Comparison of ENCODE assay signal across 16 cellular contexts in genomic region chr9:98519641-98520040, GRCh38.
DNase-seq lines count a peak whose midpoint lies in the region; ATAC-seq and TF ChIP-seq lines count a peak whose summit lies in the region.
"Had no signal": no experiment of that assay in that cellular context is flagged by ENCODE, and none has a peak within 500 bp of the region (broad histone marks: within the 10 kb centered on the region; RNA-seq: fewer than 3 reads in every experiment).

No MANE protein-coding gene starts in this region.

- in situ Hi-C loops in GM23248 (cut with MboI): no loop called here

- no peaks in the 10 kb centered on the region for H3K79me2 ChIP-seq in GM23248 (ENCODE audit: insufficient read depth)

- DNase-seq in GM23248 (no peak), NCI-H69 (lab: John Stamatoyannopoulos, UW) (peak; percentile 39), dorsolateral prefrontal cortex (no peak), NCI-H510A (lab: John Stamatoyannopoulos, UW) (no peak)
- DNase-seq in stimulated activated CD4-positive, alpha-beta T cell treated with anti-CD3 and anti-CD28 coated beads, Interleukin-12 subunit alpha, Interleukin-12 subunit beta, amount 100 ng/mL, for 4 hours: no peak
- DNase-seq: Caco-2; CD4-positive, CD25-positive, alpha-beta regulatory T cell; CD8-positive, alpha-beta T cell; DMS153; DND-41; H7; HCEC 1CT had no signal

- no peak for TF ChIP-seq CTCF in dorsolateral prefrontal cortex (IDR thresholded peaks at IDR 0.05 in 54 of 56, conservative IDR thresholded peaks at IDR 0.05 in 2 of 56; ENCODE audit: low read depth in 1 of 56, partially characterized antibody in 56 of 56)

- no peaks in the 10 kb centered on the region for H3K9me2 ChIP-seq in GM23248 (ENCODE audit: insufficient read depth)

- intact Hi-C loops in dorsolateral prefrontal cortex (cut with DNase I): no loop called here

- no peaks in the 10 kb centered on the region for H3K36me3 ChIP-seq in GM23248 (ENCODE audit: low read depth)
- H3K36me3 ChIP-seq: BLaER1 had no signal

- H3K27ac ChIP-seq in GM23248 (peak overlapping the region; percentile 75; the same call in 1 of the 2 replicates), dorsolateral prefrontal cortex (peak overlapping the region in 41 of 59 donors; percentile 1 to 83 (median 54))
- H3K27ac ChIP-seq: 22Rv1, BLaER1, C4-2B had no signal

- H3F3A ChIP-seq in GM23248 (ENCODE audit: insufficient read depth): peaks cover 39% of the 10 kb centered on the region

- no peak overlapping the region for H3K4me3 ChIP-seq in GM23248
- H3K4me3 ChIP-seq in dorsolateral prefrontal cortex: no peak overlapping the region
- H3K4me3 ChIP-seq: BLaER1 had no signal

- peaks cover 41% of the 10 kb centered on the region for H3K4me1 ChIP-seq in GM23248 (ENCODE audit: insufficient read depth)
- H3K4me1 ChIP-seq: Caco-2 had no signal

- no peak overlapping the region for H2AFZ ChIP-seq in GM23248

- peak overlapping the region; percentile 27; the same call in 1 of the 2 replicates for H3K9ac ChIP-seq in GM23248
- H3K9ac ChIP-seq: BLaER1 had no signal

- H3K27me3 ChIP-seq in GM23248 (replicated peaks; ENCODE audit: insufficient read depth) (no peaks in the 10 kb centered on the region), dorsolateral prefrontal cortex (no peaks in the 10 kb centered on the region)
- H3K27me3 ChIP-seq: BLaER1 had no signal

- H4K20me1 ChIP-seq in GM23248 (ENCODE audit: insufficient read depth): no peaks in the 10 kb centered on the region
- H4K20me1 ChIP-seq: BLaER1 had no signal

- no peaks in the 10 kb centered on the region for H3K9me3 ChIP-seq in GM23248 (ENCODE audit: low read depth)
- H3K9me3 ChIP-seq: BLaER1, Caco-2 had no signal

- no peak overlapping the region for H3K4me2 ChIP-seq in GM23248 (ENCODE audit: unreplicated experiment)

- 37 to 53% methylated on average over 3 of the region's 3 CpGs for WGBS in GM23248 (ENCODE audit: low coverage in 1 of 2, low lambda C conversion rate in 2 of 2, missing lambda C conversion rate in 2 of 2), 2 experiments

- ATAC-seq in GM21360 (IDR thresholded peaks at IDR 0.05; ENCODE audit: unreplicated experiment): no peak
- ATAC-seq: CD8-positive, alpha-beta T cell had no signal
